Comparison of ENCODE assay signal across 8 cellular contexts in the genomic region with DNA sequence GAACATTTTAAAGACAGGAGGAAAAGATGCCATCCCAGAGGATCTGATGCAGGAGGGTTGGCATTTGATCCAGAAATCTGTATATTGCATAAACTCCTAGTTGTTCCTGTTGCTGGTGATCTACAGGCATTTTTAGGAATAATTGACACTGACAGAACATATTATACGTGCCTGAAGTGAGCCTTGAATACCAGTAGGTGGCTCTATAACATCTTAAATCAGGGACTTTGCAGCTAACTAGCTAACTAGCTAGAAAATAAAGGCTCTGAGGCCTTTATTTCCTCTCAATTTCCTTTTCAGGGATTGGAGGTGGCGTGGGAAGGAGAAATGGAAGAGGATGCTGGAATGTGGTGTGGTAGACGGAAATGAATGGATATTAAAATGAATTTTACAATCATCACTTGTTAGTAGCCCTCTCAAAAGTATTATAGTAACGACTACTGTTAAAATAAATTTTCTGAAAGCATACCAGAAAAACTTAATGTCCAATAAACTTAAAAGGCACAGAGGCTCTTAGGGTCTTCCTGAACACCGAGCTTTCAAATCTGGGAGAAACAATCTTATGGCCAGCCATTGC.
DNase-seq lines count a peak whose midpoint lies in the region; ATAC-seq and TF ChIP-seq lines count a peak whose summit lies in the region.

No MANE protein-coding gene starts in this region.

- H3K27ac ChIP-seq in DND-41 (ENCODE audit: low read length): 0 out of 2 replicates have a peak overlapping the region, but pooled peaks have one; percentile 90

- peaks cover 17% of the 10 kb centered on the region; the same call in 1 of the 2 replicates for H3K36me3 ChIP-seq in DND-41 (ENCODE audit: insufficient read depth, low read length)
- no peaks in the 10 kb centered on the region for H3K36me3 ChIP-seq in Loucy (ENCODE audit: insufficient read depth, low read length)

- no peak for DNase-seq in DND-41
- DNase-seq in RPMI8226: peak; percentile 46
- DNase-seq in dedifferentiated amniotic fluid mesenchymal stem cell (ENCODE audit: extremely low spot score): peak; percentile 88
- DNase-seq in medulla oblongata (ENCODE audit: extremely low spot score): peak; percentile 70
- DNase-seq in activated gamma-delta T cell (lab: John Stamatoyannopoulos, UW): no peak

- H3K4me3 ChIP-seq in DND-41 (ENCODE audit: low read depth in 1 of 2, low read length in 2 of 2): no peak overlapping the region
- H3K4me3 ChIP-seq in Loucy (ENCODE audit: low read length, poor library complexity, severe bottlenecking): no peak overlapping the region

- H3K9ac ChIP-seq in DND-41 (ENCODE audit: low read depth, low read length) (no peak overlapping the region), Loucy (ENCODE audit: low read depth, low read length, poor library complexity, severe bottlenecking) (no peak overlapping the region)

- H3K9me3 ChIP-seq in DND-41 (ENCODE audit: insufficient read depth, low read length, severe bottlenecking) (no peaks in the 10 kb centered on the region), Loucy (ENCODE audit: insufficient read depth, low read depth, low read length) (no peaks in the 10 kb centered on the region; the same call in 1 of the 2 replicates)

- H2AFZ ChIP-seq in DND-41 (ENCODE audit: low read depth, low read length) (no peak overlapping the region), Loucy (ENCODE audit: low read length) (no peak overlapping the region)

- H3K9me2 ChIP-seq in Loucy (replicated peaks; ENCODE audit: low read depth, low read length): no peaks in the 10 kb centered on the region

- H3K4me2 ChIP-seq in DND-41 (ENCODE audit: insufficient read depth, low read length): no peak overlapping the region
- H3K4me2 ChIP-seq in Loucy (ENCODE audit: low read depth, low read length, poor library complexity, severe bottlenecking): peak overlapping the region; percentile 70

- TF ChIP-seq CTCF in DND-41 (IDR thresholded peaks at IDR 0.05; ENCODE audit: borderline replicate concordance, extremely low read depth, low read length, poor library complexity, severe bottlenecking) (peak; percentile 89), Loucy (conservative IDR thresholded peaks at IDR 0.05; ENCODE audit: low read length) (peak; percentile 92)

- H3K4me1 ChIP-seq in DND-41 (ENCODE audit: insufficient read depth, low read length): peaks cover 40% of the 10 kb centered on the region
- H3K4me1 ChIP-seq in Loucy (ENCODE audit: insufficient read depth, low read length, poor library complexity, severe bottlenecking): peaks cover 41% of the 10 kb centered on the region

- no peaks in the 10 kb centered on the region for H3F3A ChIP-seq in Loucy (ENCODE audit: low read depth)

- H3K27me3 ChIP-seq in DND-41 (ENCODE audit: insufficient read depth, low read length, poor library complexity) (no peaks in the 10 kb centered on the region), Loucy (ENCODE audit: insufficient read depth, low read length, poor library complexity, severe bottlenecking) (no peaks in the 10 kb centered on the region)

- H4K20me1 ChIP-seq in DND-41 (ENCODE audit: insufficient read depth, low read length) (no peaks in the 10 kb centered on the region), Loucy (ENCODE audit: insufficient read depth, low read length, poor library complexity, severe bottlenecking) (no peaks in the 10 kb centered on the region)

- peak; percentile 54 for ATAC-seq in DND-41 (ENCODE audit: insufficient read depth, low read depth)
- ATAC-seq in GM21786 (IDR thresholded peaks at IDR 0.05; ENCODE audit: unreplicated experiment): peak; percentile 45
- no peak for ATAC-seq in GM21447 (IDR thresholded peaks at IDR 0.05; ENCODE audit: unreplicated experiment)

- H3K79me2 ChIP-seq in DND-41 (ENCODE audit: insufficient read depth, low read length) (no peaks in the 10 kb centered on the region), Loucy (ENCODE audit: insufficient read depth, low read length) (no peaks in the 10 kb centered on the region)

Comparison
In these comparisons a context has a peak if more than half of its experiments do, and no peak if none do; other contexts are left out.
1. DNase-seq: peak in RPMI8226 (single experiment), dedifferentiated amniotic fluid mesenchymal stem cell (single experiment) and medulla oblongata (single experiment); none in DND-41 (single experiment) and activated gamma-delta T cell (single experiment).